Comparison of ENCODE assay signal across 25 cellular contexts in genomic region chr19:30091456-30091855, GRCh38.
"Had no signal": no experiment of that assay in that cellular context is flagged by ENCODE, and none has a peak within 500 bp of the region (broad histone marks: within the 10 kb centered on the region; RNA-seq: fewer than 3 reads in every experiment).

No MANE protein-coding gene starts in this region.

- H3K27ac ChIP-seq: adrenal gland, Peyer's patch, RWPE1 had no signal

- H3K9me3 ChIP-seq: adrenal gland, MG63, Peyer's patch had no signal

- H3K9me3 Mint-ChIP-seq: activated CD4-positive, alpha-beta memory T cell treated with anti-CD3 and anti-CD28 coated beads, Interleukin-2, amount 10 ng/mL, durations not matched to agents 7 days and 5 days; activated naive CD8-positive, alpha-beta T cell treated with anti-CD3 and anti-CD28 coated beads, Interleukin-2, amount 10 ng/mL, durations not matched to agents 7 days and 5 days; activated T-helper 17 cell treated with anti-CD3 and anti-CD28 coated beads, Interleukin-2, amount 50 U/mL, for 72 hours; T-cell had no signal

- H3K36me3 ChIP-seq: adrenal gland, MG63, Peyer's patch had no signal

- DNase-seq: activated CD4-positive, alpha-beta memory T cell treated with anti-CD3 and anti-CD28 coated beads, Interleukin-2, amount 10 ng/mL, durations not matched to agents 7 days and 5 days; activated CD4-positive, alpha-beta T cell treated with anti-CD3 and anti-CD28 coated beads, Interleukin-2, amount 50 U/mL, for 1 hour; activated CD4-positive, CD25-positive, alpha-beta regulatory T cell; activated naive CD4-positive, alpha-beta T cell treated with anti-CD3 and anti-CD28 coated beads, Interleukin-2, amount 50 U/mL, for 16 hours; activated naive CD8-positive, alpha-beta T cell treated with anti-CD3 and anti-CD28 coated beads, Interleukin-2, amount 10 ng/mL, durations not matched to agents 7 days and 5 days; activated T-cell treated with anti-CD3 and anti-CD28 coated beads for 4 hours; activated T-cell treated with anti-CD3 and anti-CD28 coated beads, Interleukin-2, amount 50 U/mL, for 48 hours; adrenal gland; anterior cingulate cortex; cerebellar nuclear complex; MG63; NCI-H1105; NCI-H1436; NCI-H1694 treated with DMSO at 0.1 percent for 48 hours; NCI-H2029 treated with DMSO at 0.1 percent for 48 hours; NCI-H345; NCI-H510A; NCI-H526 treated with DMSO at 0.1 percent for 48 hours; SIG-M5; T-cell; T-helper 2 cell; T1000 had no signal

- H3K27me3 Mint-ChIP-seq: activated CD4-positive, alpha-beta memory T cell treated with anti-CD3 and anti-CD28 coated beads, Interleukin-2, amount 10 ng/mL, durations not matched to agents 7 days and 5 days; activated naive CD8-positive, alpha-beta T cell treated with anti-CD3 and anti-CD28 coated beads, Interleukin-2, amount 10 ng/mL, durations not matched to agents 7 days and 5 days had no signal

- H3K4me3 ChIP-seq: adrenal gland, MG63, Peyer's patch had no signal

- H3K4me1 Mint-ChIP-seq: activated CD4-positive, alpha-beta memory T cell treated with anti-CD3 and anti-CD28 coated beads, Interleukin-2, amount 10 ng/mL, durations not matched to agents 7 days and 5 days; activated naive CD8-positive, alpha-beta T cell treated with anti-CD3 and anti-CD28 coated beads, Interleukin-2, amount 10 ng/mL, durations not matched to agents 7 days and 5 days; activated T-helper 17 cell treated with anti-CD3 and anti-CD28 coated beads, Interleukin-2, amount 50 U/mL, for 72 hours; T-cell had no signal

- H3K4me1 ChIP-seq: adrenal gland, Peyer's patch had no signal

- H3K4me3 Mint-ChIP-seq: activated CD4-positive, alpha-beta memory T cell treated with anti-CD3 and anti-CD28 coated beads, Interleukin-2, amount 10 ng/mL, durations not matched to agents 7 days and 5 days; activated naive CD8-positive, alpha-beta T cell treated with anti-CD3 and anti-CD28 coated beads, Interleukin-2, amount 10 ng/mL, durations not matched to agents 7 days and 5 days; activated T-helper 17 cell treated with anti-CD3 and anti-CD28 coated beads, Interleukin-2, amount 50 U/mL, for 72 hours; T-cell had no signal

- H3K27ac Mint-ChIP-seq: activated CD4-positive, alpha-beta memory T cell treated with anti-CD3 and anti-CD28 coated beads, Interleukin-2, amount 10 ng/mL, durations not matched to agents 7 days and 5 days; activated naive CD8-positive, alpha-beta T cell treated with anti-CD3 and anti-CD28 coated beads, Interleukin-2, amount 10 ng/mL, durations not matched to agents 7 days and 5 days; activated T-helper 17 cell treated with anti-CD3 and anti-CD28 coated beads, Interleukin-2, amount 50 U/mL, for 72 hours; T-cell had no signal

- ATAC-seq: activated T-helper 17 cell treated with anti-CD3 and anti-CD28 coated beads, Interleukin-2, amount 50 U/mL, for 72 hours; T-cell had no signal

- H3K36me3 Mint-ChIP-seq: activated naive CD8-positive, alpha-beta T cell treated with anti-CD3 and anti-CD28 coated beads, Interleukin-2, amount 10 ng/mL, durations not matched to agents 7 days and 5 days; T-cell had no signal

- H3K27me3 ChIP-seq: adrenal gland, MG63, Peyer's patch had no signal
